Comparison of ENCODE assay signal across 19 cellular contexts in the genomic region with DNA sequence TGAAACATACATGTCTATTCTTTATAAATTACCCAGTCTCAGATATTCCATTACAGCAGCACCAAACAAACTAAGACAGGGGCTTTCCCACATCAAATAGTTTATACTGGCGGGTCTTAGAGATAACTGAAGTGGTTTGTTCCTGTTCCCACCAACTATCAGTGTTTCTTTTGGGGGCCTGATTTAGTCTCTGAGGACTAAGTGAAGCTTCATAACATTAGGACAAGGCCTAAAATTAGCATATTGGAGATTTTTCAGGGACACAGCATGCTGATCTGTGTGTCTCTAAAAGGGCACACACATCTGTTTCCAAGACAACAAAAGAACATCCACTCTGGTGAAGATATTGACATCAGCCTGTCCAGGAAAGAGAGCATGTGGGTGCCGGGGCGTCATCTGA.
A peak's percentile ranks its signal among the peaks of the same experiment; 100 is the strongest.
DNase-seq lines count a peak whose midpoint lies in the region; ATAC-seq, FAIRE-seq and TF ChIP-seq lines count a peak whose summit lies in the region.
"Had no signal": no experiment of that assay in that cellular context is flagged by ENCODE, and none has a peak within 500 bp of the region (broad histone marks: within the 10 kb centered on the region; RNA-seq: fewer than 3 reads in every experiment).

No MANE protein-coding gene starts in this region.

- peak overlapping the region; percentile 47 to 79 for H3K27ac Mint-ChIP-seq in stimulated activated naive CD8-positive, alpha-beta T cell treated with anti-CD3 and anti-CD28 coated beads, Interleukin-15, amount 100 ng/mL, for 72 hours
- H3K27ac Mint-ChIP-seq: CD8-positive, alpha-beta T cell; GM23338; H9 had no signal

- no peaks in the 10 kb centered on the region for H3K36me3 ChIP-seq in heart right ventricle
- H3K36me3 ChIP-seq: BE2C had no signal

- H3K27ac ChIP-seq in heart right ventricle (no peak overlapping the region), right cardiac atrium (ENCODE audit: low read length) (no peak overlapping the region)
- H3K27ac ChIP-seq: A549 had no signal

- H3K4me3 ChIP-seq in heart right ventricle = no peak overlapping the region
- H3K4me3 ChIP-seq in Jurkat, Clone E6-1 (ENCODE audit: low read length) = no peak overlapping the region
- H3K4me3 ChIP-seq in right cardiac atrium (ENCODE audit: low read length) = no peak overlapping the region
- H3K4me3 ChIP-seq: A549, GM23338 had no signal

- 48 to 60% methylated on average over 3 of the region's 3 CpGs for WGBS in heart right ventricle, 2 donors
- 29% methylated on average over 3 of the region's 3 CpGs for WGBS in right cardiac atrium

- H3K4me3 Mint-ChIP-seq in stimulated activated naive CD8-positive, alpha-beta T cell treated with anti-CD3 and anti-CD28 coated beads, Interleukin-15, amount 100 ng/mL, for 72 hours = no peak overlapping the region
- H3K4me3 Mint-ChIP-seq: CD14-positive monocyte; CD8-positive, alpha-beta T cell; GM23338; H9 had no signal

- FAIRE-seq in urothelium cell line (lab: Jason Lieb, UNC) = no peak
- FAIRE-seq: A549, D721Med, G401.6, GM12891 had no signal

- ATAC-seq in heart right ventricle = peak in 7 of 8 donors; percentile 51 to 76 (median 71)
- peak; percentile 60 to 89 for ATAC-seq in right cardiac atrium
- no peak for ATAC-seq in stimulated activated naive CD8-positive, alpha-beta T cell treated with anti-CD3 and anti-CD28 coated beads, Interleukin-15, amount 100 ng/mL, for 72 hours
- ATAC-seq: A549; CD8-positive, alpha-beta T cell; GM23338 had no signal

- H3K4me1 ChIP-seq in heart right ventricle (peaks cover 0 to 6% (median 0%) of the 10 kb centered on the region in 9 donors), right cardiac atrium (ENCODE audit: control insufficient read depth, insufficient read depth, low read length) (peaks cover 5% of the 10 kb centered on the region)
- H3K4me1 ChIP-seq: A549, BE2C had no signal

- peaks cover 0 to 6% (median 0%) of the 10 kb centered on the region in 7 donors for H3K27me3 ChIP-seq in heart right ventricle
- H3K27me3 ChIP-seq in right cardiac atrium (ENCODE audit: control insufficient read depth, insufficient read depth) = no peaks in the 10 kb centered on the region
- H3K27me3 ChIP-seq: BE2C had no signal

- DNase-seq in heart right ventricle (no peak), cardiac septum (ENCODE audit: low spot score) (no peak), right cardiac atrium (peak in 1 of 3 donors; percentile 40), urothelium cell line (ENCODE audit: low spot score) (no peak)
- peak; percentile 15 for DNase-seq in Jurkat, Clone E6-1 (ENCODE audit: low read depth, low spot score)
- DNase-seq in stimulated activated naive CD8-positive, alpha-beta T cell treated with anti-CD3 and anti-CD28 coated beads, Interleukin-15, amount 100 ng/mL, for 72 hours = no peak
- DNase-seq: BE2C; CD8-positive, alpha-beta T cell; COR-L47; DMS153; DMS79 treated with DMSO at 0.1 percent for 48 hours; EL; H9 had no signal

- peaks cover 5% of the 10 kb centered on the region for H3K4me1 Mint-ChIP-seq in stimulated activated naive CD8-positive, alpha-beta T cell treated with anti-CD3 and anti-CD28 coated beads, Interleukin-15, amount 100 ng/mL, for 72 hours
- H3K4me1 Mint-ChIP-seq: CD14-positive monocyte had no signal

- H3K9me3 ChIP-seq in heart right ventricle (no peaks in the 10 kb centered on the region), right cardiac atrium (ENCODE audit: control insufficient read depth, low read length) (no peaks in the 10 kb centered on the region)
- H3K9me3 ChIP-seq: A549, BE2C had no signal

- intact Hi-C loops in heart right ventricle (cut with DNase I) = no loop called here
- intact Hi-C loops in cardiac septum (cut with DNase I) = no loop called here
- intact Hi-C loops in right cardiac atrium (cut with DNase I) = no loop called here

- H3K27me3 Mint-ChIP-seq in stimulated activated naive CD8-positive, alpha-beta T cell treated with anti-CD3 and anti-CD28 coated beads, Interleukin-15, amount 100 ng/mL, for 72 hours = no peaks in the 10 kb centered on the region

- H3K9me3 Mint-ChIP-seq in stimulated activated naive CD8-positive, alpha-beta T cell treated with anti-CD3 and anti-CD28 coated beads, Interleukin-15, amount 100 ng/mL, for 72 hours = no peaks in the 10 kb centered on the region
- H3K9me3 Mint-ChIP-seq: CD14-positive monocyte; CD8-positive, alpha-beta T cell; GM23338; H9 had no signal

- TF ChIP-seq CTCF in heart right ventricle (IDR thresholded peaks at IDR 0.05) = no peak
